ENCODE assay signal across 12 cellular contexts in the genomic region with DNA sequence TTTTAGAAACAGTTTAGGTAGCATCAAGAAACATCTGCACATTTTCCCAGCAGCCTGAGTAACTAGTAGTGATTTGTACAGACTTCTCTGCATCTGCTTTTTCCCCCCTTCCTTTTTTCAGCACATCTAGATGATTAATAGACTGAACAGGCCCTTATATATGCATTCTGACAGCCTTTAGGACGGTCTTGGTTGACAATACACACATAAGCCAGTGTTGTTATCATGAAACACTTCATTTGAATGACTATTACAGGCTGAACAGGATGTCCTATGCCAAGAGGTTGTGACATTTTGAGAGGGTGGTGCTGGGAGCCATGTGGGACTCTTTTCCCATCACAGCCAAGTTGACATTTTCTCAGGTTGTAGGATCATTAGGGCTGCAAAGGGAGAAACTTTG.
DNase-seq lines count a peak whose midpoint lies in the region; TF ChIP-seq lines count a peak whose summit lies in the region.
"Had no signal": no experiment of that assay in that cellular context is flagged by ENCODE, and none has a peak within 500 bp of the region (broad histone marks: within the 10 kb centered on the region; RNA-seq: fewer than 3 reads in every experiment).

No MANE protein-coding gene starts in this region.

- H3K4me1 ChIP-seq in esophagus muscularis mucosa (peaks cover 44 to 57% (median 49%) of the 10 kb centered on the region in 4 donors), mucosa of rectum (ENCODE audit: control insufficient read depth in 2 of 2, insufficient read depth in 2 of 2, low read length in 2 of 2) (peaks cover 11 to 26% of the 10 kb centered on the region in 2 donors)

- TF ChIP-seq EP300 in esophagus muscularis mucosa (IDR thresholded peaks at IDR 0.05): peak; percentile 97

- 33% methylated on average over 1 of the region's 1 CpG for WGBS in esophagus muscularis mucosa

- peaks cover 28% of the 10 kb centered on the region for H3K4me1 Mint-ChIP-seq in type B pancreatic cell (ENCODE audit: unreplicated experiment)
- H3K4me1 Mint-ChIP-seq: central memory CD8-positive, alpha-beta T cell; stimulated activated effector memory CD8-positive, alpha-beta T cell treated with anti-CD3 and anti-CD28 coated beads, Interleukin-12 subunit alpha, Interleukin-12 subunit beta, amount 100 ng/mL, for 72 hours had no signal

- H3K9me3 ChIP-seq in esophagus muscularis mucosa (no peaks in the 10 kb centered on the region), mucosa of rectum (ENCODE audit: control insufficient read depth in 2 of 2, low read length in 2 of 2) (no peaks in the 10 kb centered on the region)

- H3K4me3 Mint-ChIP-seq in type B pancreatic cell: no peak overlapping the region
- H3K4me3 Mint-ChIP-seq: central memory CD8-positive, alpha-beta T cell; stimulated activated effector memory CD8-positive, alpha-beta T cell treated with anti-CD3 and anti-CD28 coated beads, Interleukin-12 subunit alpha, Interleukin-12 subunit beta, amount 100 ng/mL, for 72 hours had no signal

- peak overlapping the region; percentile 67 for H3K27ac Mint-ChIP-seq in type B pancreatic cell
- H3K27ac Mint-ChIP-seq: stimulated activated effector memory CD8-positive, alpha-beta T cell treated with anti-CD3 and anti-CD28 coated beads, Interleukin-12 subunit alpha, Interleukin-12 subunit beta, amount 100 ng/mL, for 72 hours had no signal

- TF ChIP-seq CTCF in esophagus muscularis mucosa (IDR thresholded peaks at IDR 0.05) (no peak), type B pancreatic cell (conservative IDR thresholded peaks at IDR 0.05) (no peak)

- no peaks in the 10 kb centered on the region for H3K27me3 ChIP-seq in esophagus muscularis mucosa
- H3K27me3 ChIP-seq in mucosa of rectum (ENCODE audit: control insufficient read depth in 2 of 2, insufficient read depth in 2 of 2, low read length in 2 of 2): no peaks in the 10 kb centered on the region

- H3K36me3 ChIP-seq in esophagus muscularis mucosa (no peaks in the 10 kb centered on the region), mucosa of rectum (ENCODE audit: control insufficient read depth in 2 of 2, insufficient read depth in 2 of 2, low read length in 2 of 2) (no peaks in the 10 kb centered on the region)

- DNase-seq in RPMI7951 (ENCODE audit: low read depth): peak; percentile 40
- no peak for DNase-seq in esophagus muscularis mucosa (ENCODE audit: extremely low spot score)
- no peak for DNase-seq in type B pancreatic cell (ENCODE audit: extremely low spot score, unreplicated experiment)
- no peak for DNase-seq in NCI-H128 (lab: John Stamatoyannopoulos, UW; ENCODE audit: unreplicated experiment)
- no peak for DNase-seq in SKM-1 treated with dmso at 0.1 percent for 144 hours (lab: John Stamatoyannopoulos, UW; ENCODE audit: unreplicated experiment)
- no peak for DNase-seq in occipital lobe (lab: John Stamatoyannopoulos, UW)
- no peak for DNase-seq in NCI-H226
- DNase-seq: activated CD8-positive, alpha-beta memory T cell treated with anti-CD3 and anti-CD28 coated beads, Interleukin-2, amount 50 U/mL, for 4 hours; small intestine had no signal

- H3K4me3 ChIP-seq in esophagus muscularis mucosa (no peak overlapping the region), mucosa of rectum (ENCODE audit: low read length in 2 of 2) (no peak overlapping the region)

- TF ChIP-seq POLR2A in esophagus muscularis mucosa (IDR thresholded peaks at IDR 0.05; ENCODE audit: low read depth): no peak

- peak overlapping the region; percentile 79 to 93 (median 90) for H3K27ac ChIP-seq in esophagus muscularis mucosa (replicated peaks in 1 of 4)
- peak overlapping the region; percentile 66 to 82 for H3K27ac ChIP-seq in mucosa of rectum (ENCODE audit: low read depth in 2 of 2, low read length in 2 of 2)

- no peaks in the 10 kb centered on the region for H3K36me3 Mint-ChIP-seq in type B pancreatic cell
- H3K36me3 Mint-ChIP-seq: stimulated activated effector memory CD8-positive, alpha-beta T cell treated with anti-CD3 and anti-CD28 coated beads, Interleukin-12 subunit alpha, Interleukin-12 subunit beta, amount 100 ng/mL, for 72 hours had no signal

- intact Hi-C loops in esophagus muscularis mucosa (cut with DNase I): loop anchor here (5.0 to 10.0 kb wide), 2 partner anchors 173 to 196 kb away; no protein-coding TSS in a partner anchor

- H3K27me3 Mint-ChIP-seq in type B pancreatic cell: no peaks in the 10 kb centered on the region
- H3K27me3 Mint-ChIP-seq: central memory CD8-positive, alpha-beta T cell had no signal

- no peak overlapping the region for H3K9ac ChIP-seq in mucosa of rectum (ENCODE audit: low read depth in 1 of 2, low read length in 2 of 2)

- H3K9me3 Mint-ChIP-seq in type B pancreatic cell: no peaks in the 10 kb centered on the region
- H3K9me3 Mint-ChIP-seq: central memory CD8-positive, alpha-beta T cell; stimulated activated effector memory CD8-positive, alpha-beta T cell treated with anti-CD3 and anti-CD28 coated beads, Interleukin-12 subunit alpha, Interleukin-12 subunit beta, amount 100 ng/mL, for 72 hours had no signal
